ENCODE assay signal across 9 cellular contexts in the genomic region with DNA sequence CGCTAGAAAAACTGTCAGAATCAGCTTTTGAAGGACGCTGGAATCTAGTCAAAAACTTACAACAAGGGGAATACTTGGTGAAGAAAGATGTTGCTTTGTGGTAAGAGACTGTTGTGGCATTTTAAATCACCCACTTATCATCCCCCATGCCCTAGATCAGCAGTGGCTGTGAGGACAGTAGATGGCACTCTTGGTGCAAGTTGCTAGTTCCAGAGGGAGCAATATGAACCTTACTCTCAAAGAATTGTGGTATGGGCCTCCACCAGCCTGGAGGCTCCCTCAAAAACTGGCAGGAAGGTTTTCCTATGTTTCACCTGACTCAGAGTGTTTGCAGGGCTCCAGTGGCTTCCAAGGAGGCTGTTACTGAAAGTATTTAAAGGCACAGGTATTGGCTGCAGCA. TPM values are rescaled to one million over a fixed set of nuclear protein-coding genes. Genes with fewer than 3 reads are reported as not detected.
A peak's percentile ranks its signal among the peaks of the same experiment; 100 is the strongest.
DNase-seq lines count a peak whose midpoint lies in the region.
"Had no signal": no experiment of that assay in that cellular context is flagged by ENCODE, and none has a peak within 500 bp of the region (broad histone marks: within the 10 kb centered on the region; RNA-seq: fewer than 3 reads in every experiment).

No MANE protein-coding gene starts in this region.

- CTCF ChIA-PET in activated naive CD4-positive, alpha-beta T cell treated with anti-CD3 and anti-CD28 coated beads, Interleukin-2, amount 10 ng/mL, durations not matched to agents 7 days and 5 days (lab: Charles Lee): interaction anchor here (0.6 to 1.6 kb wide), 3 partner anchors 27 to 203 kb away, joined by 3 to 4 read pairs (median 3); no protein-coding TSS in a partner anchor
- CTCF ChIA-PET in activated CD4-positive, alpha-beta memory T cell treated with anti-CD3 and anti-CD28 coated beads for 36 hours (lab: Charles Lee): interaction anchor here (0.9 to 3.4 kb wide), 7 partner anchors 10 to 168 kb away, joined by 3 to 18 read pairs (median 6); no protein-coding TSS in a partner anchor

- no peaks in the 10 kb centered on the region for H3K4me1 ChIP-seq in effector memory CD4-positive, alpha-beta T cell (ENCODE audit: control insufficient read depth, insufficient read depth, low read length, poor library complexity, severe bottlenecking)

- no peak overlapping the region for H3K4me3 ChIP-seq in effector memory CD4-positive, alpha-beta T cell (ENCODE audit: insufficient read depth, low read depth, low read length, poor library complexity, severe bottlenecking)

- DNase-seq in activated naive CD4-positive, alpha-beta T cell treated with anti-CD3 and anti-CD28 coated beads, Interleukin-2, amount 10 ng/mL, durations not matched to agents 7 days and 5 days: peak; percentile 25
- no peak for DNase-seq in activated naive CD4-positive, alpha-beta T cell treated with Interleukin-2 at 50 U/mL for 16 hours
- DNase-seq in MV-4-11 (lab: John Stamatoyannopoulos, UW) (peak; percentile 49), glomerular visceral epithelial cell (ENCODE audit: extremely low spot score) (peak; percentile 28), putamen (ENCODE audit: low spot score) (peak; percentile 17)
- DNase-seq in activated CD4-positive, alpha-beta memory T cell treated with anti-CD3 and anti-CD28 coated beads for 36 hours: peak; percentile 30
- DNase-seq in activated T-helper 2 cell treated with anti-CD3 and anti-CD28 coated beads, Interferon-gamma antibody, Interleukin-2, Interleukin-4, amounts not matched to agents 10 μg/mL and 5 μg/mL and 100 μg/mL, durations not matched to agents 14 hours and 24 hours and 36 hours (ENCODE audit: low spot score): no peak
- no peak for DNase-seq in effector memory CD4-positive, alpha-beta T cell
- DNase-seq: activated naive CD8-positive, alpha-beta T cell treated with anti-CD3 and anti-CD28 coated beads, Interleukin-2, amount 10 ng/mL, durations not matched to agents 7 days and 5 days had no signal

- H3K9me3 Mint-ChIP-seq in activated naive CD4-positive, alpha-beta T cell treated with anti-CD3 and anti-CD28 coated beads, Interleukin-2, amount 10 ng/mL, durations not matched to agents 7 days and 5 days: no peaks in the 10 kb centered on the region
- no peaks in the 10 kb centered on the region for H3K9me3 Mint-ChIP-seq in activated CD4-positive, alpha-beta memory T cell treated with anti-CD3 and anti-CD28 coated beads for 36 hours
- H3K9me3 Mint-ChIP-seq in activated T-helper 2 cell treated with anti-CD3 and anti-CD28 coated beads, Interferon-gamma antibody, Interleukin-2, Interleukin-4, amounts not matched to agents 10 μg/mL and 5 μg/mL and 100 μg/mL, durations not matched to agents 14 hours and 24 hours and 36 hours: no peaks in the 10 kb centered on the region
- H3K9me3 Mint-ChIP-seq: activated naive CD8-positive, alpha-beta T cell treated with anti-CD3 and anti-CD28 coated beads, Interleukin-2, amount 10 ng/mL, durations not matched to agents 7 days and 5 days had no signal

- no peaks in the 10 kb centered on the region for H3K27me3 ChIP-seq in effector memory CD4-positive, alpha-beta T cell (replicated peaks; ENCODE audit: control insufficient read depth, insufficient read depth, low read length, poor library complexity, severe bottlenecking)

- intact Hi-C loops in activated CD4-positive, alpha-beta memory T cell treated with anti-CD3 and anti-CD28 coated beads for 36 hours (cut with micrococcal nuclease): loop anchor here (1.0 to 2.0 kb wide), 2 partner anchors 39 to 167 kb away; no protein-coding TSS in a partner anchor
- intact Hi-C loops in activated T-helper 2 cell treated with anti-CD3 and anti-CD28 coated beads, Interferon-gamma antibody, Interleukin-2, Interleukin-4, amounts not matched to agents 10 μg/mL and 5 μg/mL and 100 μg/mL, durations not matched to agents 14 hours and 24 hours and 36 hours (cut with micrococcal nuclease): loop anchor here (1.0 to 5.0 kb wide), 2 partner anchors 74 to 167 kb away; no protein-coding TSS in a partner anchor

- no peaks in the 10 kb centered on the region for H3K9me3 ChIP-seq in effector memory CD4-positive, alpha-beta T cell (ENCODE audit: control insufficient read depth, low read length)

- H3K36me3 ChIP-seq in effector memory CD4-positive, alpha-beta T cell (ENCODE audit: control insufficient read depth, insufficient read depth, low read length): no peaks in the 10 kb centered on the region

- H3K4me1 Mint-ChIP-seq in activated naive CD4-positive, alpha-beta T cell treated with anti-CD3 and anti-CD28 coated beads, Interleukin-2, amount 10 ng/mL, durations not matched to agents 7 days and 5 days: no peaks in the 10 kb centered on the region
- H3K4me1 Mint-ChIP-seq in activated CD4-positive, alpha-beta memory T cell treated with anti-CD3 and anti-CD28 coated beads for 36 hours (ENCODE audit: low read depth): no peaks in the 10 kb centered on the region
- peaks cover 2% of the 10 kb centered on the region for H3K4me1 Mint-ChIP-seq in activated T-helper 2 cell treated with anti-CD3 and anti-CD28 coated beads, Interferon-gamma antibody, Interleukin-2, Interleukin-4, amounts not matched to agents 10 μg/mL and 5 μg/mL and 100 μg/mL, durations not matched to agents 14 hours and 24 hours and 36 hours (ENCODE audit: low read depth)
- H3K4me1 Mint-ChIP-seq: activated naive CD8-positive, alpha-beta T cell treated with anti-CD3 and anti-CD28 coated beads, Interleukin-2, amount 10 ng/mL, durations not matched to agents 7 days and 5 days had no signal

- no peak overlapping the region for H3K27ac Mint-ChIP-seq in activated naive CD4-positive, alpha-beta T cell treated with anti-CD3 and anti-CD28 coated beads, Interleukin-2, amount 10 ng/mL, durations not matched to agents 7 days and 5 days
- H3K27ac Mint-ChIP-seq in activated CD4-positive, alpha-beta memory T cell treated with anti-CD3 and anti-CD28 coated beads for 36 hours: no peak overlapping the region
- no peak overlapping the region for H3K27ac Mint-ChIP-seq in activated T-helper 2 cell treated with anti-CD3 and anti-CD28 coated beads, Interferon-gamma antibody, Interleukin-2, Interleukin-4, amounts not matched to agents 10 μg/mL and 5 μg/mL and 100 μg/mL, durations not matched to agents 14 hours and 24 hours and 36 hours
- H3K27ac Mint-ChIP-seq: activated naive CD8-positive, alpha-beta T cell treated with anti-CD3 and anti-CD28 coated beads, Interleukin-2, amount 10 ng/mL, durations not matched to agents 7 days and 5 days had no signal

- no peaks in the 10 kb centered on the region for H3K36me3 Mint-ChIP-seq in activated naive CD4-positive, alpha-beta T cell treated with anti-CD3 and anti-CD28 coated beads, Interleukin-2, amount 10 ng/mL, durations not matched to agents 7 days and 5 days
- no peaks in the 10 kb centered on the region for H3K36me3 Mint-ChIP-seq in activated CD4-positive, alpha-beta memory T cell treated with anti-CD3 and anti-CD28 coated beads for 36 hours
- H3K36me3 Mint-ChIP-seq in activated T-helper 2 cell treated with anti-CD3 and anti-CD28 coated beads, Interferon-gamma antibody, Interleukin-2, Interleukin-4, amounts not matched to agents 10 μg/mL and 5 μg/mL and 100 μg/mL, durations not matched to agents 14 hours and 24 hours and 36 hours (ENCODE audit: low read depth): no peaks in the 10 kb centered on the region
- H3K36me3 Mint-ChIP-seq: activated naive CD8-positive, alpha-beta T cell treated with anti-CD3 and anti-CD28 coated beads, Interleukin-2, amount 10 ng/mL, durations not matched to agents 7 days and 5 days had no signal

- H3K27me3 Mint-ChIP-seq in activated naive CD4-positive, alpha-beta T cell treated with anti-CD3 and anti-CD28 coated beads, Interleukin-2, amount 10 ng/mL, durations not matched to agents 7 days and 5 days: peaks cover 3% of the 10 kb centered on the region
- H3K27me3 Mint-ChIP-seq in activated CD4-positive, alpha-beta memory T cell treated with anti-CD3 and anti-CD28 coated beads for 36 hours: no peaks in the 10 kb centered on the region
- no peaks in the 10 kb centered on the region for H3K27me3 Mint-ChIP-seq in activated T-helper 2 cell treated with anti-CD3 and anti-CD28 coated beads, Interferon-gamma antibody, Interleukin-2, Interleukin-4, amounts not matched to agents 10 μg/mL and 5 μg/mL and 100 μg/mL, durations not matched to agents 14 hours and 24 hours and 36 hours (ENCODE audit: low read depth)

- POLR2A ChIA-PET in activated CD4-positive, alpha-beta memory T cell treated with anti-CD3 and anti-CD28 coated beads for 36 hours (lab: Charles Lee): no interaction called here

- H3K27ac ChIP-seq in effector memory CD4-positive, alpha-beta T cell (ENCODE audit: insufficient read depth, low read length, poor library complexity, severe bottlenecking): no peak overlapping the region

- no peak overlapping the region for H3K4me3 Mint-ChIP-seq in activated naive CD4-positive, alpha-beta T cell treated with anti-CD3 and anti-CD28 coated beads, Interleukin-2, amount 10 ng/mL, durations not matched to agents 7 days and 5 days
- H3K4me3 Mint-ChIP-seq in activated CD4-positive, alpha-beta memory T cell treated with anti-CD3 and anti-CD28 coated beads for 36 hours: no peak overlapping the region
- H3K4me3 Mint-ChIP-seq in activated T-helper 2 cell treated with anti-CD3 and anti-CD28 coated beads, Interferon-gamma antibody, Interleukin-2, Interleukin-4, amounts not matched to agents 10 μg/mL and 5 μg/mL and 100 μg/mL, durations not matched to agents 14 hours and 24 hours and 36 hours (ENCODE audit: low read depth): no peak overlapping the region
- H3K4me3 Mint-ChIP-seq: activated naive CD8-positive, alpha-beta T cell treated with anti-CD3 and anti-CD28 coated beads, Interleukin-2, amount 10 ng/mL, durations not matched to agents 7 days and 5 days had no signal

RNA-seq across cellular contexts. Expression of gene SLC16A2, which starts 37.7 kb away (rescaled TPM):
- total RNA-seq in activated CD4-positive, alpha-beta memory T cell treated with anti-CD3 and anti-CD28 coated beads for 36 hours: 1 to 10 TPM; 1.2 TPM
- total RNA-seq in activated T-helper 2 cell treated with anti-CD3 and anti-CD28 coated beads, Interferon-gamma antibody, Interleukin-2, Interleukin-4, amounts not matched to agents 10 μg/mL and 5 μg/mL and 100 μg/mL, durations not matched to agents 14 hours and 24 hours and 36 hours: 1.1 and 1.5 TPM in 2 replicates

Comparison
In these comparisons a context has a peak if more than half of its experiments do, and no peak if none do; other contexts are left out.
1. DNase-seq: peak in activated naive CD4-positive, alpha-beta T cell treated with anti-CD3 and anti-CD28 coated beads, Interleukin-2, amount 10 ng/mL, durations not matched to agents 7 days and 5 days (single experiment), MV-4-11 (single experiment), activated CD4-positive, alpha-beta memory T cell treated with anti-CD3 and anti-CD28 coated beads for 36 hours (single experiment), glomerular visceral epithelial cell (single experiment) and putamen (single experiment); none in activated naive CD4-positive, alpha-beta T cell treated with Interleukin-2 at 50 U/mL for 16 hours (single experiment), activated T-helper 2 cell treated with anti-CD3 and anti-CD28 coated beads, Interferon-gamma antibody, Interleukin-2, Interleukin-4, amounts not matched to agents 10 μg/mL and 5 μg/mL and 100 μg/mL, durations not matched to agents 14 hours and 24 hours and 36 hours (single experiment) and effector memory CD4-positive, alpha-beta T cell (0 of 3).